ENCODE assay signal across 1 cellular context in the genomic region with DNA sequence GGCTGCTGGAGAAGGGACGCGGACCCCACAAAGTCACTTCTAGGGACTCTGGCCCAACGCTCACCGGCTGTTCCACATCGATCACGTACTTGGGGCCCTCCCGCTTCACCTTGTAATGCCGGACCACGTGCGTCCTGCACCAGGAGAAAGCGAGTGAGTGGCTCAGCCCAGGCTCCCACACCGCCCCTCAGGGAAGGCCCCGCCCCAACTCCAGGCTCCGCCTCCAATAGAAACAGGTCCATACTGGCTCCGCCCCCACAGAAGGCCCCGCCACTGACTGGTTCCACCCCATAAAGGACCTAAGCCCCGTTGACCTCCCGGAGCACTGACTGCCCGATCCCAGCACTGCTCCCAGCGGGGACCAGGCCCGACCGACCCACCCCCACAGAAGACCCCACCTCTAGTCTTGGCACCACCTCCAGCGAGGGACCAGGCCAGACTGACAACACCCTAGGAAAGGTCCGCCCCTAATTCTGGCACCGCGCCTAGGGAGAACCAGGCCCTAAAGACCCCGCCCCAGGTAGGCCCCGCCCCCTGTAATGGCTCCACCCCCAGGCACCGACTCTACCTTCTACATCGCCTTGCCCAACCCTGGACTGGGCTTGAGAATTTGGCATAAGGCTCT.
TF ChIP-seq lines count a peak whose summit lies in the region.

No MANE protein-coding gene starts in this region.

TF ChIP-seq in A549, 52 proteins besides CTCF, POLR2A, EP300 and RAD21 (continued from another document):
- TF ChIP-seq, protein P1, sequence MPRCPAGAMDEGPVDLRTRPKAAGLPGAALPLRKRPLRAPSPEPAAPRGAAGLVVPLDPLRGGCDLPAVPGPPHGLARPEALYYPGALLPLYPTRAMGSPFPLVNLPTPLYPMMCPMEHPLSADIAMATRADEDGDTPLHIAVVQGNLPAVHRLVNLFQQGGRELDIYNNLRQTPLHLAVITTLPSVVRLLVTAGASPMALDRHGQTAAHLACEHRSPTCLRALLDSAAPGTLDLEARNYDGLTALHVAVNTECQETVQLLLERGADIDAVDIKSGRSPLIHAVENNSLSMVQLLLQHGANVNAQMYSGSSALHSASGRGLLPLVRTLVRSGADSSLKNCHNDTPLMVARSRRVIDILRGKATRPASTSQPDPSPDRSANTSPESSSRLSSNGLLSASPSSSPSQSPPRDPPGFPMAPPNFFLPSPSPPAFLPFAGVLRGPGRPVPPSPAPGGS (IDR thresholded peaks at IDR 0.05), result no peak
- TF ChIP-seq KDM1A (IDR thresholded peaks at IDR 0.05; ENCODE audit: low read depth), result no peak
- TF ChIP-seq, protein P2, sequence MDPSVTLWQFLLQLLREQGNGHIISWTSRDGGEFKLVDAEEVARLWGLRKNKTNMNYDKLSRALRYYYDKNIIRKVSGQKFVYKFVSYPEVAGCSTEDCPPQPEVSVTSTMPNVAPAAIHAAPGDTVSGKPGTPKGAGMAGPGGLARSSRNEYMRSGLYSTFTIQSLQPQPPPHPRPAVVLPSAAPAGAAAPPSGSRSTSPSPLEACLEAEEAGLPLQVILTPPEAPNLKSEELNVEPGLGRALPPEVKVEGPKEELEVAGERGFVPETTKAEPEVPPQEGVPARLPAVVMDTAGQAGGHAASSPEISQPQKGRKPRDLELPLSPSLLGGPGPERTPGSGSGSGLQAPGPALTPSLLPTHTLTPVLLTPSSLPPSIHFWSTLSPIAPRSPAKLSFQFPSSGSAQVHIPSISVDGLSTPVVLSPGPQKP (IDR thresholded peaks at IDR 0.05; ENCODE audit: low read depth, low read length), result no peak
- TF ChIP-seq, protein P3, sequence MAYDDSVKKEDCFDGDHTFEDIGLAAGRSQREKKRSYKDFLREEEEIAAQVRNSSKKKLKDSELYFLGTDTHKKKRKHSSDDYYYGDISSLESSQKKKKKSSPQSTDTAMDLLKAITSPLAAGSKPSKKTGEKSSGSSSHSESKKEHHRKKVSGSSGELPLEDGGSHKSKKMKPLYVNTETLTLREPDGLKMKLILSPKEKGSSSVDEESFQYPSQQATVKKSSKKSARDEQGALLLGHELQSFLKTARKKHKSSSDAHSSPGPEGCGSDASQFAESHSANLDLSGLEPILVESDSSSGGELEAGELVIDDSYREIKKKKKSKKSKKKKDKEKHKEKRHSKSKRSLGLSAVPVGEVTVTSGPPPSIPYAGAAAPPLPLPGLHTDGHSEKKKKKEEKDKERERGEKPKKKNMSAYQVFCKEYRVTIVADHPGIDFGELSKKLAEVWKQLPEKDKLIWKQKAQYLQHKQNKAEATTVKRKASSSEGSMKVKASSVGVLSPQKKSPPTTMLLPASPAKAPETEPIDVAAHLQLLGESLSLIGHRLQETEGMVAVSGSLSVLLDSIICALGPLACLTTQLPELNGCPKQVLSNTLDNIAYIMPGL (CRISPR knock-in tag; IDR thresholded peaks at IDR 0.05; ENCODE audit: borderline replicate concordance), result no peak
- TF ChIP-seq SMC3 (IDR thresholded peaks at IDR 0.05), result no peak
- TF ChIP-seq, protein P4, sequence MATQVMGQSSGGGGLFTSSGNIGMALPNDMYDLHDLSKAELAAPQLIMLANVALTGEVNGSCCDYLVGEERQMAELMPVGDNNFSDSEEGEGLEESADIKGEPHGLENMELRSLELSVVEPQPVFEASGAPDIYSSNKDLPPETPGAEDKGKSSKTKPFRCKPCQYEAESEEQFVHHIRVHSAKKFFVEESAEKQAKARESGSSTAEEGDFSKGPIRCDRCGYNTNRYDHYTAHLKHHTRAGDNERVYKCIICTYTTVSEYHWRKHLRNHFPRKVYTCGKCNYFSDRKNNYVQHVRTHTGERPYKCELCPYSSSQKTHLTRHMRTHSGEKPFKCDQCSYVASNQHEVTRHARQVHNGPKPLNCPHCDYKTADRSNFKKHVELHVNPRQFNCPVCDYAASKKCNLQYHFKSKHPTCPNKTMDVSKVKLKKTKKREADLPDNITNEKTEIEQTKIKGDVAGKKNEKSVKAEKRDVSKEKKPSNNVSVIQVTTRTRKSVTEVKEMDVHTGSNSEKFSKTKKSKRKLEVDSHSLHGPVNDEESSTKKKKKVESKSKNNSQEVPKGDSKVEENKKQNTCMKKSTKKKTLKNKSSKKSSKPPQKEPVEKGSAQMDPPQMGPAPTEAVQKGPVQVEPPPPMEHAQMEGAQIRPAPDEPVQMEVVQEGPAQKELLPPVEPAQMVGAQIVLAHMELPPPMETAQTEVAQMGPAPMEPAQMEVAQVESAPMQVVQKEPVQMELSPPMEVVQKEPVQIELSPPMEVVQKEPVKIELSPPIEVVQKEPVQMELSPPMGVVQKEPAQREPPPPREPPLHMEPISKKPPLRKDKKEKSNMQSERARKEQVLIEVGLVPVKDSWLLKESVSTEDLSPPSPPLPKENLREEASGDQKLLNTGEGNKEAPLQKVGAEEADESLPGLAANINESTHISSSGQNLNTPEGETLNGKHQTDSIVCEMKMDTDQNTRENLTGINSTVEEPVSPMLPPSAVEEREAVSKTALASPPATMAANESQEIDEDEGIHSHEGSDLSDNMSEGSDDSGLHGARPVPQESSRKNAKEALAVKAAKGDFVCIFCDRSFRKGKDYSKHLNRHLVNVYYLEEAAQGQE (IDR thresholded peaks at IDR 0.05), result no peak
- TF ChIP-seq JUNB (IDR thresholded peaks at IDR 0.05), result no peak
